In the genomic region with DNA sequence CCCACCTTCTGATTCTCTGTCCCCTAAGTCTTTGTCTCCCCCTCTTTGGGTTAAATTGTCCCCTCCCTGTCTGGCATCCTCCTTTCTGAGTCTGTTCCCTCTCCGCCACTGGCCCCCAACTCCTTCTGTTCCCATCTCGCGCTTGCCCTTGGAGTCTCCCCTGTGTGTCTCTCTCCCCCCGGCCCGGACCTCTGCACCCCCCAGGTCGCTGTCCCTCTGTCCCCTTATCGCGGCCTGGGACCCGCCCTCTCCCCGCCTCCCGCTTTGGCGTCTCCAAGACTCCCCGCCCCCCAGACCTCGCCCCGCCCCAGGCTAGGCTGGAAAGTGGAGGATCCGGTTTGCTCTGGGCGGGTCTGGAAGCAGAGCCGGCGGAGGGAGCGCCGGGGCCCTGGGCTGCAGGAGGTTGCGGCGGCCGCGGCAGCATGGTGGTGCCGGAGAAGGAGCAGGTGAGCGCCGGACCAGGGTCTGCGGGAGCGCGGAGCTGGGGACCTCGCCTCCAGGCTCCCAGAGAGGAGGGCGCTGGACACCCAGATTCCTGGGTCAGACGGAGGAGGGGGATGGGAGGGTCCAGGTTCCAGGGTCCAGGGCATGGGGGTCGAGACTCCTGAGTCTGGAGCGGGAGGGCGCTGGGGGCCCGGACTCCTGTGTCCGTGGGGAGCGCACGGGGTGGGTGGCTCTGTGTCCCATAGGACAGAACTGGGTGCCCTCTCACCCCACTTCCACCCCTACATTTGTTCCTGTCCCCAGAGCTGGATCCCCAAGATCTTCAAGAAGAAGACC, we compare ENCODE assay signal across 9 cellular contexts. TPM values are rescaled to one million over a fixed set of nuclear protein-coding genes. Genes with fewer than 3 reads are reported as not detected.
DNase-seq lines count a peak whose midpoint lies in the region; ATAC-seq and TF ChIP-seq lines count a peak whose summit lies in the region.
"Had no signal": no experiment of that assay in that cellular context is flagged by ENCODE, and none has a peak within 500 bp of the region (broad histone marks: within the 10 kb centered on the region; RNA-seq: fewer than 3 reads in every experiment).

TSS of gene TRPM4 (plus strand) at position 348 of the 780 bp plus-strand sequence. CDS start at position 423, 75 bp downstream.

- H3K27me3 Mint-ChIP-seq in stimulated activated naive CD8-positive, alpha-beta T cell treated with anti-CD3 and anti-CD28 coated beads, Interleukin-15, amount 100 ng/mL, for 72 hours, result peaks cover 86% of the 10 kb centered on the region

- peak within 1 kb of the TSS; percentile 59 to 64 for H3K4me3 Mint-ChIP-seq in stimulated activated naive CD8-positive, alpha-beta T cell treated with anti-CD3 and anti-CD28 coated beads, Interleukin-15, amount 100 ng/mL, for 72 hours

- WGBS in esophagus, 2 donors, result 0 to 1% methylated on average over 41 of the region's 41 CpGs

- H3K9me3 ChIP-seq in esophagus (ENCODE audit: control insufficient read depth in 2 of 2, insufficient read depth in 1 of 2, low read depth in 1 of 2, low read length in 1 of 2) (peaks cover 0 to 3% of the 10 kb centered on the region in 2 donors), mucosa of descending colon (no peaks in the 10 kb centered on the region)

- DNase-seq in NCI-H524 (lab: John Stamatoyannopoulos, UW) (peak; percentile 74 to 77), NCI-H524 treated with DMSO at 0.1 percent for 48 hours (lab: John Stamatoyannopoulos, UW) (no peak), NCI-H460 (ENCODE audit: extremely low read depth, low read depth) (peak; percentile 74), mucosa of descending colon (peak; percentile 93 to 98 (median 98))
- DNase-seq in activated CD8-positive, alpha-beta memory T cell treated with anti-CD3 and anti-CD28 coated beads, Interleukin-2, amount 50 U/mL, for 4 hours, result peak; percentile 37
- no peak for DNase-seq in stimulated activated naive CD8-positive, alpha-beta T cell treated with anti-CD3 and anti-CD28 coated beads, Interleukin-15, amount 100 ng/mL, for 72 hours
- DNase-seq: CD4-positive, CD25-positive, alpha-beta regulatory T cell had no signal

- peaks cover 8% of the 10 kb centered on the region for H3K4me1 Mint-ChIP-seq in stimulated activated naive CD8-positive, alpha-beta T cell treated with anti-CD3 and anti-CD28 coated beads, Interleukin-15, amount 100 ng/mL, for 72 hours

- H3K36me3 ChIP-seq in esophagus (ENCODE audit: control insufficient read depth in 2 of 2, insufficient read depth in 2 of 2, low read length in 1 of 2), result no peaks in the 10 kb centered on the region
- no peaks in the 10 kb centered on the region for H3K36me3 ChIP-seq in mucosa of descending colon (ENCODE audit: low read depth)

- no peaks in the 10 kb centered on the region for H3K27me3 ChIP-seq in esophagus (ENCODE audit: control insufficient read depth in 1 of 2, insufficient read depth in 2 of 2, low read length in 2 of 2)

- H3K27ac Mint-ChIP-seq in stimulated activated naive CD8-positive, alpha-beta T cell treated with anti-CD3 and anti-CD28 coated beads, Interleukin-15, amount 100 ng/mL, for 72 hours, result no peak within 1 kb of the TSS

- no peak for TF ChIP-seq CTCF in mucosa of descending colon (IDR thresholded peaks at IDR 0.05)

- peak within 1 kb of the TSS; percentile 66 to 89 for H3K4me3 ChIP-seq in esophagus (ENCODE audit: low read depth in 1 of 2, low read length in 2 of 2)
- peak within 1 kb of the TSS; percentile 64 for H3K4me3 ChIP-seq in mucosa of descending colon

- no peaks in the 10 kb centered on the region for H3K4me1 ChIP-seq in esophagus (ENCODE audit: control insufficient read depth in 2 of 2, insufficient read depth in 2 of 2, low read length in 1 of 2)
- peaks cover 25% of the 10 kb centered on the region for H3K4me1 ChIP-seq in mucosa of descending colon (ENCODE audit: low read depth)

- peak within 1 kb of the TSS; percentile 76 to 85 for H3K27ac ChIP-seq in esophagus (ENCODE audit: low read depth in 2 of 2, low read length in 1 of 2)

- H3K9me3 Mint-ChIP-seq in stimulated activated naive CD8-positive, alpha-beta T cell treated with anti-CD3 and anti-CD28 coated beads, Interleukin-15, amount 100 ng/mL, for 72 hours, result peaks cover 0 to 13% of the 10 kb centered on the region in 2 donors

- peak; percentile 91 for ATAC-seq in mucosa of descending colon
- peak; percentile 61 for ATAC-seq in stimulated activated naive CD8-positive, alpha-beta T cell treated with anti-CD3 and anti-CD28 coated beads, Interleukin-15, amount 100 ng/mL, for 72 hours
- ATAC-seq in HG02840 (IDR thresholded peaks at IDR 0.05; ENCODE audit: low FRiP score, unreplicated experiment), result no peak

- intact Hi-C loops in mucosa of descending colon (cut with DNase I, micrococcal nuclease), result no loop called here

RNA-seq across cellular contexts. Expression of gene TRPM4, which starts in this region (rescaled TPM):
- total RNA-seq in NCI-H460 (2014; rRNA removed; shearing (Covaris generic)), result 2.8 and 3.9 TPM in 2 replicates
- polyA plus RNA-seq in NCI-H460 (2014; cell fraction: nucleus; rRNA removed), result 8.3 and 12.2 TPM in 2 replicates
- 10 to 100 TPM; 11.4 to 43.7 TPM for polyA plus RNA-seq in esophagus
- total RNA-seq in mucosa of descending colon, result 100 to 1,000 TPM; 182 to 398 (median 274) TPM
- total RNA-seq: CD4-positive, CD25-positive, alpha-beta regulatory T cell had no signal
- polyA plus RNA-seq: CD4-positive, CD25-positive, alpha-beta regulatory T cell had no signal

Comparison
In these comparisons a context has a peak if more than half of its experiments do, and no peak if none do; other contexts are left out.
1. RNA of gene TRPM4 (total RNA-seq): 182 to 398 TPM in mucosa of descending colon; 2.8 to 3.9 TPM in NCI-H460; every median in the first group is over 10 times any median in the second.
2. DNase-seq: peak in NCI-H524 (2 of 2), NCI-H460 (single experiment), activated CD8-positive, alpha-beta memory T cell treated with anti-CD3 and anti-CD28 coated beads, Interleukin-2, amount 50 U/mL, for 4 hours (single experiment) and mucosa of descending colon (3 of 3); none in NCI-H524 treated with DMSO at 0.1 percent for 48 hours (single experiment) and stimulated activated naive CD8-positive, alpha-beta T cell treated with anti-CD3 and anti-CD28 coated beads, Interleukin-15, amount 100 ng/mL, for 72 hours (0 of 2).